8 cellular contexts compared by ENCODE assay signal in genomic region chr19:14494910-14495677, GRCh38. TPM values are rescaled to one million over a fixed set of nuclear protein-coding genes. Genes with fewer than 3 reads are reported as not detected.
A peak's percentile ranks its signal among the peaks of the same experiment; 100 is the strongest.
DNase-seq lines count a peak whose midpoint lies in the region; ATAC-seq and TF ChIP-seq lines count a peak whose summit lies in the region.

No MANE protein-coding gene starts in this region.

- peak overlapping the region; percentile 79 for H3K4me3 Mint-ChIP-seq in natural killer cell

- H3K27ac ChIP-seq in KOPT-K1 (ENCODE audit: low read depth, low read length, poor library complexity, severe bottlenecking): peak overlapping the region; percentile 69
- no peak overlapping the region for H3K27ac ChIP-seq in ectodermal cell (ENCODE audit: insufficient read depth, low read depth, low read length, poor library complexity, severe bottlenecking)

- no peaks in the 10 kb centered on the region for H3K27me3 Mint-ChIP-seq in natural killer cell (ENCODE audit: low read depth in 2 of 2)

- no peaks in the 10 kb centered on the region for H3K4me1 ChIP-seq in BE2C
- peaks cover 10% of the 10 kb centered on the region for H3K4me1 ChIP-seq in ectodermal cell (ENCODE audit: control insufficient read depth, insufficient read depth, low read length)

- peaks cover 15 to 35% of the 10 kb centered on the region in 2 donors for H3K4me1 Mint-ChIP-seq in natural killer cell

- 44 to 47% methylated on average over 14 of the region's 14 CpGs for WGBS in ectodermal cell, 2 experiments

- ATAC-seq in natural killer cell (no peak), HG02973 (IDR thresholded peaks at IDR 0.05; ENCODE audit: unreplicated experiment) (no peak)

- H3K36me3 ChIP-seq in BE2C (peaks cover 5% of the 10 kb centered on the region; the same call in 1 of the 2 replicates), KOPT-K1 (ENCODE audit: insufficient read depth, low read length) (no peaks in the 10 kb centered on the region), ectodermal cell (ENCODE audit: control insufficient read depth, insufficient read depth, low read length) (no peaks in the 10 kb centered on the region)

- peak overlapping the region; percentile 30 to 78 for H3K27ac Mint-ChIP-seq in natural killer cell

- H3K9me3 ChIP-seq in BE2C (no peaks in the 10 kb centered on the region), KOPT-K1 (ENCODE audit: insufficient read depth, low read length, poor library complexity, severe bottlenecking) (no peaks in the 10 kb centered on the region), ectodermal cell (ENCODE audit: control insufficient read depth, low read length) (no peaks in the 10 kb centered on the region)

- H3K36me3 Mint-ChIP-seq in natural killer cell: no peaks in the 10 kb centered on the region

- intact Hi-C loops in natural killer cell (cut with micrococcal nuclease): no loop called here

- no peaks in the 10 kb centered on the region for H3K27me3 ChIP-seq in BE2C
- no peaks in the 10 kb centered on the region for H3K27me3 ChIP-seq in ectodermal cell (ENCODE audit: control insufficient read depth, insufficient read depth, low read length, poor library complexity, severe bottlenecking)

- TF ChIP-seq CTCF in BE2C (IDR thresholded peaks at IDR 0.05; ENCODE audit: low read depth, low read length): no peak
- no peak for TF ChIP-seq CTCF in natural killer cell (IDR thresholded peaks at IDR 0.05)

- H3K9me3 Mint-ChIP-seq in natural killer cell: no peaks in the 10 kb centered on the region

- no peak for DNase-seq in BE2C
- no peak for DNase-seq in natural killer cell
- DNase-seq in NCI-H226: no peak
- DNase-seq in RKO (ENCODE audit: low spot score): no peak
- no peak for DNase-seq in DMS114 treated with DMSO at 0.1 percent for 48 hours (lab: John Stamatoyannopoulos, UW; ENCODE audit: unreplicated experiment)

- H3K4me3 ChIP-seq in BE2C (ENCODE audit: low read depth, low read length) (peak overlapping the region; percentile 77), ectodermal cell (ENCODE audit: insufficient read depth, low read depth, low read length) (peak overlapping the region; percentile 75)

RNA-seq across cellular contexts. Expression of gene GIPC1, which starts 0.8 kb away (rescaled TPM):
- polyA plus RNA-seq in BE2C (2012; ENCODE audit: insufficient read depth, insufficient read length, low read depth): 188 TPM
- polyA plus RNA-seq in ectodermal cell (2013, experiment 1 of 4): 62.0 TPM
- 67.5 TPM for polyA plus RNA-seq in ectodermal cell (2013, experiment 2 of 4)
- polyA plus RNA-seq in ectodermal cell (2013, experiment 3 of 4): 54.2 TPM
- polyA plus RNA-seq in ectodermal cell (2013, experiment 4 of 4): 60.7 TPM
- total RNA-seq in natural killer cell: 10 to 100 TPM; 25.3 to 34.5 (median 31.4) TPM

RNA-seq across cellular contexts. Expression of gene PTGER1, which starts 19.9 kb away (rescaled TPM):
- polyA plus RNA-seq in BE2C (2012; ENCODE audit: insufficient read depth, insufficient read length, low read depth): 29.0 TPM
- not detected for polyA plus RNA-seq in ectodermal cell (2013, experiment 1 of 4)
- polyA plus RNA-seq in ectodermal cell (2013, experiment 2 of 4): 0.36 TPM
- 0.32 TPM for polyA plus RNA-seq in ectodermal cell (2013, experiment 3 of 4)
- polyA plus RNA-seq in ectodermal cell (2013, experiment 4 of 4): 0.81 TPM
- under 1 TPM in 2 of 3 donors, not detected in 1; 0.35 to 0.73 TPM for total RNA-seq in natural killer cell

RNA-seq across cellular contexts. Expression of gene DNAJB1, which starts 23.1 kb away (rescaled TPM):
- polyA plus RNA-seq in BE2C (2012; ENCODE audit: insufficient read depth, insufficient read length, low read depth): 90.6 TPM
- polyA plus RNA-seq in ectodermal cell (2013, experiment 1 of 4): 74.3 TPM
- polyA plus RNA-seq in ectodermal cell (2013, experiment 2 of 4): 55.4 TPM
- polyA plus RNA-seq in ectodermal cell (2013, experiment 3 of 4): 48.0 TPM
- 55.5 TPM for polyA plus RNA-seq in ectodermal cell (2013, experiment 4 of 4)
- 100 to 1,000 TPM; 148 to 238 (median 192) TPM for total RNA-seq in natural killer cell

RNA-seq across cellular contexts. Expression of gene TECR, which starts 34.3 kb away (rescaled TPM):
- 236 TPM for polyA plus RNA-seq in BE2C (2012; ENCODE audit: insufficient read depth, insufficient read length, low read depth)
- polyA plus RNA-seq in ectodermal cell (2013, experiment 1 of 4): 228 TPM
- 241 TPM for polyA plus RNA-seq in ectodermal cell (2013, experiment 2 of 4)
- 108 TPM for polyA plus RNA-seq in ectodermal cell (2013, experiment 3 of 4)
- polyA plus RNA-seq in ectodermal cell (2013, experiment 4 of 4): 122 TPM
- total RNA-seq in natural killer cell: 100 to 1,000 TPM; 123 to 158 (median 131) TPM
